25 cellular contexts compared by ENCODE assay signal in the genomic region with DNA sequence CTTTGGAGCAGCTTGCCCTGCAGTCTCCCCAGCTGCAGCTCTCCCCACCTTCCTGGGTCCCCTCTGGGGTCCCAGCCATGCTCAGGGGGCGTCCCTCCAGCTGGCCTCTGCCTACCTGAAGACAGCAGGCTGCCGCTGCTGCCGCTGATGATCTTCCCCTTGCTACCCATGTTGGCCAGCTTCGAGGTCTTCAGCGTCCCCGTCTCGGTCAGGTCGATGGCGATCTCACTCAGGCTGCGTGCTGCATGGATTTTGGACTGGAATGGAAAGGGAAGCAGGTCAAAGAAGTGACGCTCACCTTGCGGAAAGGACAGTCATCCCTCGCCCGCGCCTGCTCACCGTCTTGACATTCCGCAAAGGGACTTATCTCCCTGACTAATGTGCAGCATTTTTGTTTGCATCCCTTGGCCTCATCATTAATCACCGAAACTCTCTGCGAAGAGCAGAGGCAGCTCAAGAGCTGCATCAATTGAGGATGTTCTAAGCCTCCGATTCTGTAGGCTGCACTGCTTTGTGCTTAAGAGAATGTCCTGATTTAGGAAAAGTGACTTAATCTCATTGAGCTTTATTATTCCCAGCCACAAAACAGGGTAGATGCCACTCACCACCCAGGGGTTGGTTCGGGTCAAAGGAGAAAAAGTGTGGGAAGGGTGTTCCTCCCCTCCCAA.
"Had no signal": no experiment of that assay in that cellular context is flagged by ENCODE, and none has a peak within 500 bp of the region (broad histone marks: within the 10 kb centered on the region; RNA-seq: fewer than 3 reads in every experiment).

No MANE protein-coding gene starts in this region.

- H3K27ac Mint-ChIP-seq: activated naive CD8-positive, alpha-beta T cell treated with anti-CD3 and anti-CD28 coated beads for 36 hours; naive thymus-derived CD8-positive, alpha-beta T cell; stimulated activated naive B cell treated with anti-CD40 and anti-IgM and Interleukin-4, amounts not matched to agents 10 μg/mL and 1 μg/mL and 100 μg/mL, for 72 hours had no signal

- H3K4me1 ChIP-seq: adrenal gland, body of pancreas, prostate gland, thyroid gland had no signal

- H3K9me3 ChIP-seq: adrenal gland, body of pancreas, neutrophil, ovary, prostate gland, sigmoid colon, stomach, thyroid gland had no signal

- H3K27me3 Mint-ChIP-seq: activated naive CD8-positive, alpha-beta T cell treated with anti-CD3 and anti-CD28 coated beads for 36 hours had no signal

- H3K4me1 Mint-ChIP-seq: activated naive CD8-positive, alpha-beta T cell treated with anti-CD3 and anti-CD28 coated beads for 36 hours; naive thymus-derived CD8-positive, alpha-beta T cell; stimulated activated naive B cell treated with anti-CD40 and anti-IgM and Interleukin-4, amounts not matched to agents 10 μg/mL and 1 μg/mL and 100 μg/mL, for 72 hours had no signal

- H3K4me3 Mint-ChIP-seq: activated naive CD8-positive, alpha-beta T cell treated with anti-CD3 and anti-CD28 coated beads for 36 hours; naive thymus-derived CD8-positive, alpha-beta T cell; stimulated activated naive B cell treated with anti-CD40 and anti-IgM and Interleukin-4, amounts not matched to agents 10 μg/mL and 1 μg/mL and 100 μg/mL, for 72 hours had no signal

- H3K36me3 ChIP-seq: neutrophil, ovary, prostate gland had no signal

- DNase-seq: activated CD4-positive, alpha-beta T cell treated with anti-CD3 and anti-CD28 coated beads for 48 hours; activated CD4-positive, alpha-beta T cell treated with anti-CD3 and anti-CD28 coated beads, Interleukin-2, amount 50 U/mL, for 48 hours; activated CD8-positive, alpha-beta memory T cell treated with anti-CD3 and anti-CD28 coated beads for 24 hours; activated effector memory CD4-positive, alpha-beta T cell treated with Interleukin-2 at 50 U/mL for 16 hours; activated naive CD4-positive, alpha-beta T cell treated with Interleukin-2 at 50 U/mL for 16 hours; activated naive CD8-positive, alpha-beta T cell treated with anti-CD3 and anti-CD28 coated beads for 36 hours; adrenal gland; aorta; body of pancreas; dermis blood vessel endothelial cell; effector CD4-positive, alpha-beta T cell; glutamatergic neuron; left cardiac atrium; naive thymus-derived CD8-positive, alpha-beta T cell; ovary; retina; sigmoid colon; small intestine; stimulated activated CD4-positive, alpha-beta T cell treated with anti-CD3 and anti-CD28 coated beads, Interleukin-1b, Interleukin-23, amount 100 ng/mL, for 48 hours; stimulated activated naive B cell treated with anti-CD40 and anti-IgM and Interleukin-4, amounts not matched to agents 10 μg/mL and 1 μg/mL and 100 μg/mL, for 72 hours; stomach; thyroid gland had no signal

- H3K9me3 Mint-ChIP-seq: activated naive CD8-positive, alpha-beta T cell treated with anti-CD3 and anti-CD28 coated beads for 36 hours; naive thymus-derived CD8-positive, alpha-beta T cell; stimulated activated naive B cell treated with anti-CD40 and anti-IgM and Interleukin-4, amounts not matched to agents 10 μg/mL and 1 μg/mL and 100 μg/mL, for 72 hours had no signal

- H3K27me3 ChIP-seq: adrenal gland, body of pancreas, ovary, sigmoid colon, stomach, thyroid gland had no signal

- H3K27ac ChIP-seq: adrenal gland, body of pancreas, neutrophil, ovary, prostate gland, sigmoid colon, stomach, thyroid gland had no signal

- H3K4me3 ChIP-seq: adrenal gland, body of pancreas, ovary, prostate gland, sigmoid colon, stomach, thyroid gland had no signal

- ATAC-seq: activated CD4-positive, CD25-positive, alpha-beta regulatory T cell treated with anti-CD3 and anti-CD28 coated beads, Interleukin-2, amount 50 U/mL, for 24 hours; body of pancreas; naive thymus-derived CD8-positive, alpha-beta T cell; stimulated activated naive B cell treated with anti-CD40 and anti-IgM and Interleukin-4, amounts not matched to agents 10 μg/mL and 1 μg/mL and 100 μg/mL, for 72 hours had no signal

- H3K36me3 Mint-ChIP-seq: activated naive CD8-positive, alpha-beta T cell treated with anti-CD3 and anti-CD28 coated beads for 36 hours; naive thymus-derived CD8-positive, alpha-beta T cell; stimulated activated naive B cell treated with anti-CD40 and anti-IgM and Interleukin-4, amounts not matched to agents 10 μg/mL and 1 μg/mL and 100 μg/mL, for 72 hours had no signal
